ENCODE assay signal across 8 cellular contexts in the genomic region with DNA sequence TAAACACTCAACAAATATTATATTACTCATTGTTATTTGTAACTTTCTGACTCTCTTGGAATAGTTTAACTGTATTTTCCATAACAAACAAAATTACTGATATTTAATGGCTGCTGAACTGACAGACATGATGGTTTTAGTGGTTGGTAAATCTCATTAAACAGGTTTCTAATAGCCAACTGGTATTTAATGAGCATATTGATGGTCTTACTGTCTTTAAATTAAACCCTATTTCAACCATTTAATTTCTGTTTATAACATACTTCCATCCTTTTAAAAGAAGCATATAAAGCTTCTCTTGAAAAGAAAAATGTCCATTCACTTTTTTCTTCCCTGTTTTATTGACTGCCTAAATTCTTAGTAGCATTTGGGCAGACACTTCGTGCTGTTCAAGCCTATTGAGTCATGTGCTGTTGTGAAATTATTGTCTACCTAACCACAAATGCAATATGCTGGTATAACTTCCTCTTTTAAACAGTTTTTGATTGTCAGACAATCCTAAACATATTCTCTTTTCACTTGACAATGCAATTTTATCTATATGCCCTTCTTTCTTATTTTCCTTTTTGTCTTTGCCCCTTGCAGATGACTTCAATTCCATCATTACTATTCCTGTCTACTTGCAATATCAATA.
DNase-seq lines count a peak whose midpoint lies in the region; ATAC-seq and TF ChIP-seq lines count a peak whose summit lies in the region.

No MANE protein-coding gene starts in this region.

- no peaks in the 10 kb centered on the region for H3K27me3 Mint-ChIP-seq in glutamatergic neuron (ENCODE audit: unreplicated experiment)

- peaks cover 5% of the 10 kb centered on the region for H3K9me3 Mint-ChIP-seq in glutamatergic neuron (ENCODE audit: unreplicated experiment)

- DNase-seq in PC-3 (peak; percentile 49), omental fat pad (ENCODE audit: low spot score) (no peak), occipital lobe (lab: John Stamatoyannopoulos, UW) (no peak), glutamatergic neuron (no peak), T-helper 2 cell (no peak)
- no peak for DNase-seq in activated CD4-positive, alpha-beta T cell treated with anti-CD3 and anti-CD28 coated beads for 4 hours

- no peak overlapping the region for H2AFZ ChIP-seq in PC-3 (ENCODE audit: low read length)

- H3F3A ChIP-seq in PC-3 (ENCODE audit: low read length, unreplicated experiment), result no peaks in the 10 kb centered on the region

- H3K36me3 ChIP-seq in PC-3 (ENCODE audit: low read depth, low read length), result no peaks in the 10 kb centered on the region

- no peaks in the 10 kb centered on the region for H3K79me2 ChIP-seq in PC-3 (ENCODE audit: low read length)

- no peak overlapping the region for H3K9ac ChIP-seq in PC-3 (ENCODE audit: low read length)

- H3K4me3 Mint-ChIP-seq in glutamatergic neuron (ENCODE audit: unreplicated experiment), result no peak overlapping the region

- H3K4me1 Mint-ChIP-seq in glutamatergic neuron (ENCODE audit: low read depth, unreplicated experiment), result peaks cover 13% of the 10 kb centered on the region

- H3K36me3 Mint-ChIP-seq in glutamatergic neuron (ENCODE audit: unreplicated experiment), result no peaks in the 10 kb centered on the region

- no peaks in the 10 kb centered on the region for H3K27me3 ChIP-seq in PC-3 (ENCODE audit: low read length)

- intact Hi-C loops in PC-3 (cut with micrococcal nuclease), result loop anchor here (10.0 kb wide), 1 partner anchor 161 kb away; the partner anchor contains the start of gene SLC7A11

- H4K20me1 ChIP-seq in PC-3 (ENCODE audit: low read length), result no peaks in the 10 kb centered on the region

- H3K9me2 ChIP-seq in PC-3 (replicated peaks; ENCODE audit: low read length), result no peaks in the 10 kb centered on the region

- no peak overlapping the region for H3K4me3 ChIP-seq in PC-3 (ENCODE audit: low read length)

- H3K9me3 ChIP-seq in PC-3 (ENCODE audit: low read length), result no peaks in the 10 kb centered on the region

- H3K27ac Mint-ChIP-seq in glutamatergic neuron (ENCODE audit: unreplicated experiment), result no peak overlapping the region

- BruUV-seq in PC-3 (replicated peaks; lab: Mats Ljungman, UMichigan), result no TSS peak

- no peak for TF ChIP-seq CTCF in PC-3 (conservative IDR thresholded peaks at IDR 0.05; ENCODE audit: low read depth, low read length)
- TF ChIP-seq CTCF in omental fat pad (IDR thresholded peaks at IDR 0.05), result no peak
- TF ChIP-seq CTCF in glutamatergic neuron (IDR thresholded peaks at IDR 0.05; ENCODE audit: partially characterized antibody, unreplicated experiment), result no peak

- H3K4me1 ChIP-seq in PC-3 (ENCODE audit: insufficient read depth, low read length), result peaks cover 15% of the 10 kb centered on the region

- CTCF ChIA-PET in PC-3 (lab: Charles Lee), result no interaction called here

- H3K4me2 ChIP-seq in PC-3 (ENCODE audit: low read length), result peak overlapping the region; percentile 19

- H3K27ac ChIP-seq in PC-3 (ENCODE audit: low read length), result no peak overlapping the region

- POLR2A ChIA-PET in PC-3 (lab: Charles Lee; ENCODE audit: unreplicated experiment), result interaction anchor here (0.6 kb wide), 1 partner anchor 60 kb away, joined by 3 read pairs; no protein-coding TSS in a partner anchor

- ATAC-seq in GM18873 (IDR thresholded peaks at IDR 0.05; ENCODE audit: low FRiP score, unreplicated experiment) (peak; percentile 58), HG02973 (IDR thresholded peaks at IDR 0.05; ENCODE audit: unreplicated experiment) (peak; percentile 81), PC-3 (peak; percentile 31; the same call in 1 of the 2 replicates), omental fat pad (ENCODE audit: low FRiP score) (peak; percentile 54)

Comparison
In these comparisons a context has a peak if more than half of its experiments do, and no peak if none do; other contexts are left out.
1. ATAC-seq: peak in every context shown above with its lines; median percentile 81 in HG02973; 58 in GM18873; 54 in omental fat pad; 31 in PC-3.